Comparison of ENCODE assay signal across 27 cellular contexts in genomic region chr2:198325359-198325758, GRCh38.
DNase-seq lines count a peak whose midpoint lies in the region; ATAC-seq and TF ChIP-seq lines count a peak whose summit lies in the region.
"Had no signal": no experiment of that assay in that cellular context is flagged by ENCODE, and none has a peak within 500 bp of the region (broad histone marks: within the 10 kb centered on the region; RNA-seq: fewer than 3 reads in every experiment).

No MANE protein-coding gene starts in this region.

- H3K9me3 ChIP-seq in BLaER1 = peaks cover 11% of the 10 kb centered on the region; the same call in 1 of the 2 replicates
- no peaks in the 10 kb centered on the region for H3K9me3 ChIP-seq in osteoblast (ENCODE audit: low read depth, low read length)
- H3K9me3 ChIP-seq: ascending aorta, left lung, MG63, pancreas, testis had no signal

- no peak for TF ChIP-seq CTCF in osteoblast (IDR thresholded peaks at IDR 0.05; ENCODE audit: extremely low read depth, low read depth, low read length)

- H3K4me1 ChIP-seq in BLaER1 (peaks cover 52% of the 10 kb centered on the region), osteoblast (ENCODE audit: insufficient read depth, low read length) (no peaks in the 10 kb centered on the region)
- H3K4me1 ChIP-seq: ascending aorta, left lung, pancreas, testis had no signal

- peak overlapping the region; percentile 74 for H3K4me2 ChIP-seq in BLaER1
- H3K4me2 ChIP-seq in osteoblast (ENCODE audit: insufficient read depth, low read length) = no peak overlapping the region

- H3K27ac ChIP-seq in BLaER1 (peak overlapping the region; percentile 18; the same call in 1 of the 2 replicates), osteoblast (ENCODE audit: low read depth, low read length) (no peak overlapping the region)
- H3K27ac ChIP-seq: ascending aorta, cardiac muscle cell, left lung, pancreas, skin epidermis, testis had no signal

- no peak for DNase-seq in activated CD4-positive, CD25-positive, alpha-beta regulatory T cell (lab: John Stamatoyannopoulos, UW)
- peak; percentile 32 for DNase-seq in SW480 (ENCODE audit: low spot score)
- peak; percentile 47 for DNase-seq in kidney glomerular epithelial cell (lab: John Stamatoyannopoulos, UW)
- no peak for DNase-seq in NCI-H1105 treated with DMSO at 0.1 percent for 48 hours (lab: John Stamatoyannopoulos, UW)
- DNase-seq in osteoblast (ENCODE audit: insufficient read length, low spot score, missing footprints) = no peak
- DNase-seq: activated CD4-positive, alpha-beta T cell treated with anti-CD3 and anti-CD28 coated beads for 1 hour; activated naive CD4-positive, alpha-beta T cell treated with anti-CD3 and anti-CD28 coated beads, Interleukin-2, amount 50 U/mL, for 16 hours; CD4-positive, CD25-positive, alpha-beta regulatory T cell; effector CD4-positive, alpha-beta T cell; hypothalamus; left lung; mesendoderm; MG63; NCI-H2029; NCI-H524 treated with DMSO at 0.1 percent for 48 hours; pancreas; retina; SHP77; stimulated activated naive CD4-positive, alpha-beta T cell treated with Interleukin-2 at 50 U/mL for 16 hours; testis had no signal

- H3K36me3 ChIP-seq in BLaER1 (no peaks in the 10 kb centered on the region), osteoblast (ENCODE audit: insufficient read depth, low read length) (no peaks in the 10 kb centered on the region)
- H3K36me3 ChIP-seq: ascending aorta, cardiac muscle cell, left lung, MG63, pancreas had no signal

- H4K20me1 ChIP-seq in BLaER1 (no peaks in the 10 kb centered on the region), osteoblast (ENCODE audit: insufficient read depth, low read length) (no peaks in the 10 kb centered on the region)

- H3K9ac ChIP-seq in BLaER1 = no peak overlapping the region

- ATAC-seq in activated CD4-positive, CD25-positive, alpha-beta regulatory T cell treated with anti-CD3 and anti-CD28 coated beads, Interleukin-2, amount 50 U/mL, for 24 hours = peak; percentile 72 to 73
- ATAC-seq in GM19351 (IDR thresholded peaks at IDR 0.05; ENCODE audit: unreplicated experiment) = no peak
- ATAC-seq: K562, left lung, pancreas had no signal

- H3K27me3 ChIP-seq in BLaER1 (no peaks in the 10 kb centered on the region), osteoblast (ENCODE audit: insufficient read depth, low read length) (no peaks in the 10 kb centered on the region)
- H3K27me3 ChIP-seq: ascending aorta, cardiac muscle cell, MG63, pancreas, testis had no signal

- H3K79me2 ChIP-seq in osteoblast (ENCODE audit: insufficient read depth, low read length) = no peaks in the 10 kb centered on the region

- no peak overlapping the region for H2AFZ ChIP-seq in osteoblast (ENCODE audit: low read length)

- H3K4me3 ChIP-seq in BLaER1 = no peak overlapping the region
- no peak overlapping the region for H3K4me3 ChIP-seq in osteoblast (ENCODE audit: insufficient read depth, low read length)
- H3K4me3 ChIP-seq: ascending aorta, cardiac muscle cell, K562, left lung, MG63, pancreas, skin epidermis, testis had no signal

Comparison
In these comparisons a context has a peak if more than half of its experiments do, and no peak if none do; other contexts are left out.
1. DNase-seq: peak in SW480 (single experiment) and kidney glomerular epithelial cell (single experiment); none in activated CD4-positive, CD25-positive, alpha-beta regulatory T cell (0 of 4), NCI-H1105 treated with DMSO at 0.1 percent for 48 hours (single experiment) and osteoblast (single experiment).